8 cellular contexts compared by ENCODE assay signal in the genomic region with DNA sequence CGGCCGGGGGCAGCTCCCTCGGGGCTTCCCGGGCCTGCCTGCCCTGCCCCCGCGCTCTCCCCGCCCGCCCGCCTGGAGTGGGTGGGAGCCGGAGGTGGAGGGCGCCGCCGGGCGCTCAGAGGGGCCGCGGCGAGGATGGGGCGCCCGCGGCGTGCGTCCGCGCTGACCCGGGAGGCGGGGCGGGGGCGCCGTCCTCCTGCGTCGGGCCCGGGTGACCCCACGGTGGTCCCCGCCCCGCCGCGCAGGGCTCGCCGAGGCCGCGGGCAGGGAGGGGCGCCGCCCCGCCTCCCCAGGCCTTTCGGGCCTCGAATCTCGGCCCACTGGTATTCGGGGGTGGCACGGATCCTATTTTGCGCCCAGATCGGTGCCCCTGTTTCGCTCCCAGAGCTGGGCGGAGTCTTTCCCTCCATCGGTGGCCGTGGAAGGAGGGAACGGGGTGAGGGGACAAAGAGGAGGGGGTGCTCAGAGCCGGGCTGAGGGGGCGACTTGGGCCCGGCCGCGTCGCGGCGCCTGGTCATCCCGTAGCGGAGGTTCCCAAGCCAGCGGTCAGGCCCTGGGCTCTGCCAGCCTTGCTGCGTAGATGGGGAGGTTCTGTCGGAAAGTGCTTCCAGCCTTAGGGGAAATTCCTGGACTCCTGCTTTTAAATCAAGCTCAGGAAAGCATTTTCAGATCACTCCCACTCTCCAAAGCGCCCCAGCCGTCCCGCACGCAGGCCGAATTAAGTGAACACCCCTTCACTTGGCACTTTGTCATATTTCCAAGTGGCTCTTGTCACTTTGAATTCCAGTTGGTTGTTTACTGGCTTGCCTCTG. TPM values are rescaled to one million over a fixed set of nuclear protein-coding genes. Genes with fewer than 3 reads are reported as not detected.
DNase-seq lines count a peak whose midpoint lies in the region; ATAC-seq, FAIRE-seq and TF ChIP-seq lines count a peak whose summit lies in the region.

No MANE protein-coding gene starts in this region.

- H3K27me3 Mint-ChIP-seq in CD8-positive, alpha-beta memory T cell, result peaks cover 0 to 2% of the 10 kb centered on the region in 2 donors
- H3K27me3 Mint-ChIP-seq in effector memory CD8-positive, alpha-beta T cell, result no peaks in the 10 kb centered on the region
- no peaks in the 10 kb centered on the region for H3K27me3 Mint-ChIP-seq in stimulated activated naive CD8-positive, alpha-beta T cell treated with anti-CD3 and anti-CD28 coated beads, Interleukin-15, Interleukin-2, amounts not matched to agents 100 ng/mL and 50 ng/mL, for 24 hours

- peak overlapping the region; percentile 36 to 92 (median 78) for H3K27ac Mint-ChIP-seq in CD8-positive, alpha-beta memory T cell
- H3K27ac Mint-ChIP-seq in effector memory CD8-positive, alpha-beta T cell, result peak overlapping the region in 1 of 2 donors; percentile 20
- H3K27ac Mint-ChIP-seq in stimulated activated naive CD8-positive, alpha-beta T cell treated with anti-CD3 and anti-CD28 coated beads, Interleukin-15, Interleukin-2, amounts not matched to agents 100 ng/mL and 50 ng/mL, for 24 hours, result no peak overlapping the region

- no peaks in the 10 kb centered on the region for H3K27me3 ChIP-seq in CD8-positive, alpha-beta memory T cell (ENCODE audit: insufficient read depth, low read length, poor library complexity, severe bottlenecking)
- no peaks in the 10 kb centered on the region for H3K27me3 ChIP-seq in lung (ENCODE audit: control insufficient read depth, insufficient read depth)

- peaks cover 8% of the 10 kb centered on the region for H3K4me1 ChIP-seq in CD8-positive, alpha-beta memory T cell (ENCODE audit: insufficient read depth, low read length)
- peaks cover 0 to 3% of the 10 kb centered on the region in 2 donors for H3K4me1 ChIP-seq in lung (ENCODE audit: control insufficient read depth in 2 of 2, insufficient read depth in 2 of 2, low read length in 2 of 2)

- peak in 2 of 5 donors; percentile 8 to 49 for DNase-seq in CD8-positive, alpha-beta memory T cell
- DNase-seq in GM19239 (ENCODE audit: insufficient read length, low spot score) (peak; percentile 44), SK-MEL-5 (ENCODE audit: low read depth, low spot score) (peak; percentile 42), lung (ENCODE audit: low spot score) (peak; percentile 53), mesenteric fat pad (ENCODE audit: low spot score) (no peak)
- peak in 1 of 3 experiments; percentile 20 for DNase-seq in effector memory CD8-positive, alpha-beta T cell

- in situ Hi-C loops in SK-MEL-5 (cut with HindIII; ENCODE audit: low pct_unique_long_range_greater_than_20kb, low sequenced_read_pairs), result no loop called here

- peaks cover 0 to 6% (median 0%) of the 10 kb centered on the region in 3 donors for H3K36me3 Mint-ChIP-seq in CD8-positive, alpha-beta memory T cell
- peaks cover 5% of the 10 kb centered on the region for H3K36me3 Mint-ChIP-seq in effector memory CD8-positive, alpha-beta T cell (ENCODE audit: insufficient read depth)
- no peaks in the 10 kb centered on the region for H3K36me3 Mint-ChIP-seq in stimulated activated naive CD8-positive, alpha-beta T cell treated with anti-CD3 and anti-CD28 coated beads, Interleukin-15, Interleukin-2, amounts not matched to agents 100 ng/mL and 50 ng/mL, for 24 hours (ENCODE audit: low read depth)

- peaks cover 29 to 47% (median 47%) of the 10 kb centered on the region in 3 donors for H3K4me1 Mint-ChIP-seq in CD8-positive, alpha-beta memory T cell
- peaks cover 9 to 21% of the 10 kb centered on the region in 2 donors for H3K4me1 Mint-ChIP-seq in effector memory CD8-positive, alpha-beta T cell (ENCODE audit: low read depth in 2 of 2)
- peaks cover 22% of the 10 kb centered on the region for H3K4me1 Mint-ChIP-seq in stimulated activated naive CD8-positive, alpha-beta T cell treated with anti-CD3 and anti-CD28 coated beads, Interleukin-15, Interleukin-2, amounts not matched to agents 100 ng/mL and 50 ng/mL, for 24 hours (ENCODE audit: low read depth)

- POLR2A ChIA-PET in CD8-positive, alpha-beta memory T cell (lab: Charles Lee), result interaction anchor here (0.6 kb wide), 1 partner anchor 530 kb away, joined by 3 read pairs; no protein-coding TSS in a partner anchor

- no peaks in the 10 kb centered on the region for H3K36me3 ChIP-seq in CD8-positive, alpha-beta memory T cell (ENCODE audit: insufficient read depth, low read length)
- H3K36me3 ChIP-seq in lung (ENCODE audit: control insufficient read depth in 2 of 2, insufficient read depth in 2 of 2, low read length in 2 of 2), result no peaks in the 10 kb centered on the region

- FAIRE-seq in GM19239 (lab: Jason Lieb, UNC), result no peak

- WGBS in lung, 2 donors, result 2 to 3% methylated on average over 40 to 74 of the region's 74 CpGs

- ATAC-seq in HG03175 (IDR thresholded peaks at IDR 0.05; ENCODE audit: unreplicated experiment) (peak; percentile 62), lung (ENCODE audit: insufficient read depth, low FRiP score) (peak; percentile 83)
- ATAC-seq in effector memory CD8-positive, alpha-beta T cell (replicated peaks), result peak; percentile 67

- peak overlapping the region; percentile 73 for H3K4me3 ChIP-seq in CD8-positive, alpha-beta memory T cell (ENCODE audit: low read length)
- H3K4me3 ChIP-seq in lung, result peak overlapping the region; percentile 95

- no peak overlapping the region for H3K27ac ChIP-seq in CD8-positive, alpha-beta memory T cell (ENCODE audit: low read depth, low read length)
- peak overlapping the region; percentile 88 to 99 for H3K27ac ChIP-seq in lung (ENCODE audit: low read depth in 1 of 2, low read length in 1 of 2)

- CTCF ChIA-PET in CD8-positive, alpha-beta memory T cell (lab: Charles Lee), result interaction anchor here (1.3 kb wide), 1 partner anchor 99 kb away, joined by 3 read pairs; no protein-coding TSS in a partner anchor

- H3K4me3 Mint-ChIP-seq in CD8-positive, alpha-beta memory T cell, result peak overlapping the region; percentile 67 to 95 (median 81)
- peak overlapping the region; percentile 84 to 92 for H3K4me3 Mint-ChIP-seq in effector memory CD8-positive, alpha-beta T cell
- peak overlapping the region; percentile 67 for H3K4me3 Mint-ChIP-seq in stimulated activated naive CD8-positive, alpha-beta T cell treated with anti-CD3 and anti-CD28 coated beads, Interleukin-15, Interleukin-2, amounts not matched to agents 100 ng/mL and 50 ng/mL, for 24 hours

- no peak for TF ChIP-seq CTCF in lung (IDR thresholded peaks at IDR 0.05; ENCODE audit: control extremely low read depth, extremely low read depth)

- no peaks in the 10 kb centered on the region for H3K9me3 Mint-ChIP-seq in CD8-positive, alpha-beta memory T cell
- no peaks in the 10 kb centered on the region for H3K9me3 Mint-ChIP-seq in effector memory CD8-positive, alpha-beta T cell
- no peaks in the 10 kb centered on the region for H3K9me3 Mint-ChIP-seq in stimulated activated naive CD8-positive, alpha-beta T cell treated with anti-CD3 and anti-CD28 coated beads, Interleukin-15, Interleukin-2, amounts not matched to agents 100 ng/mL and 50 ng/mL, for 24 hours

- H3K9me3 ChIP-seq in CD8-positive, alpha-beta memory T cell (ENCODE audit: low read length), result no peaks in the 10 kb centered on the region
- H3K9me3 ChIP-seq in lung (ENCODE audit: control insufficient read depth in 2 of 2, insufficient read depth in 1 of 2, low read length in 1 of 2), result no peaks in the 10 kb centered on the region

RNA-seq across cellular contexts. Expression of gene PATJ, which starts 0.5 kb away (rescaled TPM):
- 10 to 100 TPM in 1 of 2 experiments, 1 to 10 TPM in 1; 9.8 to 10.3 TPM for total RNA-seq in CD8-positive, alpha-beta memory T cell
- 24.4 TPM for polyA plus RNA-seq in CD8-positive, alpha-beta memory T cell
- total RNA-seq in SK-MEL-5 (2014; rRNA removed; shearing (Covaris generic)), result 6.3 and 6.7 TPM in 2 replicates
- 4.5 and 5.4 TPM in 2 replicates for polyA plus RNA-seq in SK-MEL-5 (2015; cell fraction: cytosol; rRNA removed)
- 6.8 and 10.3 TPM in 2 replicates for polyA plus RNA-seq in SK-MEL-5 (2015; cell fraction: nucleus; rRNA removed)
- total RNA-seq in lung (100 to 1,000 TPM in 1 of 2 donors, 10 to 100 TPM in 1; 40.4 to 115 TPM), mesenteric fat pad (11.1 TPM)
- 10 to 100 TPM in 1 of 2 donors, 1 to 10 TPM in 1; 5.3 to 13.3 TPM for polyA plus RNA-seq in lung

RNA-seq across cellular contexts. Expression of gene TM2D1, which starts 17.9 kb away (rescaled TPM):
- total RNA-seq in CD8-positive, alpha-beta memory T cell, result 10 to 100 TPM; 30.1 to 32.5 TPM
- 37.1 TPM for polyA plus RNA-seq in CD8-positive, alpha-beta memory T cell
- total RNA-seq in SK-MEL-5 (2014; rRNA removed; shearing (Covaris generic)), result 90.0 and 96.9 TPM in 2 replicates
- 88.7 and 97.5 TPM in 2 replicates for polyA plus RNA-seq in SK-MEL-5 (2015; cell fraction: cytosol; rRNA removed)
- polyA plus RNA-seq in SK-MEL-5 (2015; cell fraction: nucleus; rRNA removed), result 41.5 and 50.3 TPM in 2 replicates
- 10 to 100 TPM; 32.6 to 94.3 TPM for total RNA-seq in lung
- polyA plus RNA-seq in lung, result 10 to 100 TPM; 15.8 to 34.7 TPM
- 34.9 TPM for total RNA-seq in mesenteric fat pad
